12 cellular contexts compared by ENCODE assay signal in genomic region chr18:47932603-47933002, GRCh38. TPM values are rescaled to one million over a fixed set of nuclear protein-coding genes. Genes with fewer than 3 reads are reported as not detected.
DNase-seq lines count a peak whose midpoint lies in the region; ATAC-seq, FAIRE-seq and TF ChIP-seq lines count a peak whose summit lies in the region.
"Had no signal": no experiment of that assay in that cellular context is flagged by ENCODE, and none has a peak within 500 bp of the region (broad histone marks: within the 10 kb centered on the region; RNA-seq: fewer than 3 reads in every experiment).

No MANE protein-coding gene starts in this region.

- CTCF ChIA-PET in HepG2 (lab: Yijun Ruan, JAX; ENCODE audit: low intra/inter-chr PET ratio, low total read pairs) (no interaction called here), PC-9 (lab: Charles Lee) (no interaction called here)

- H3K4me3 Mint-ChIP-seq in endodermal cell = no peak overlapping the region
- no peak overlapping the region for H3K4me3 Mint-ChIP-seq in osteocyte (ENCODE audit: unreplicated experiment)

- no peak overlapping the region for H3K27ac Mint-ChIP-seq in endodermal cell
- no peak overlapping the region for H3K27ac Mint-ChIP-seq in osteocyte (ENCODE audit: unreplicated experiment)

- H3K4me1 ChIP-seq in HepG2 (ENCODE audit: insufficient read depth, low read length) (peaks cover 31% of the 10 kb centered on the region), right lobe of liver (peaks cover 0 to 21% (median 6%) of the 10 kb centered on the region in 4 donors), endodermal cell (ENCODE audit: control insufficient read depth, insufficient read depth, low read length) (peaks cover 6% of the 10 kb centered on the region), PC-9 (replicated peaks; ENCODE audit: insufficient read depth) (peaks cover 24% of the 10 kb centered on the region)

- no peaks in the 10 kb centered on the region for H3K9me3 Mint-ChIP-seq in endodermal cell
- H3K9me3 Mint-ChIP-seq in osteocyte (ENCODE audit: unreplicated experiment) = no peaks in the 10 kb centered on the region
- H3K9me3 Mint-ChIP-seq: CD8-positive, alpha-beta memory T cell had no signal

- H3K4me3 ChIP-seq in HepG2 (replicated peaks in 1 of 3; ENCODE audit: insufficient read depth in 1 of 3, low read depth in 2 of 3, low read length in 3 of 3) (no peak overlapping the region), right lobe of liver (no peak overlapping the region), endodermal cell (ENCODE audit: low read length) (no peak overlapping the region), PC-9 (no peak overlapping the region)

- H3K4me1 Mint-ChIP-seq in endodermal cell (peaks cover 29% of the 10 kb centered on the region), osteocyte (ENCODE audit: unreplicated experiment) (peaks cover 26% of the 10 kb centered on the region)

- POLR2A ChIA-PET in HepG2 (lab: Yijun Ruan, JAX) = no interaction called here
- POLR2A ChIA-PET in PC-9 (lab: Charles Lee; ENCODE audit: unreplicated experiment) = interaction anchor here (0.9 kb wide), 1 partner anchor 76 kb away, joined by 6 read pairs; no protein-coding TSS in a partner anchor

- H3K27ac ChIP-seq in HepG2 (ENCODE audit: extremely low read length, insufficient read depth, low read length) (no peak overlapping the region), right lobe of liver (no peak overlapping the region), endodermal cell (ENCODE audit: low read depth, low read length) (no peak overlapping the region), PC-9 (no peak overlapping the region)

- H3K36me3 ChIP-seq in HepG2 (replicated peaks in 1 of 2; ENCODE audit: control insufficient read depth in 1 of 2, insufficient read depth in 2 of 2, low read length in 2 of 2) (no peaks in the 10 kb centered on the region), right lobe of liver (no peaks in the 10 kb centered on the region), endodermal cell (ENCODE audit: control insufficient read depth, insufficient read depth, low read length) (no peaks in the 10 kb centered on the region), PC-9 (ENCODE audit: low read depth) (no peaks in the 10 kb centered on the region)

- TF ChIP-seq CTCF in HepG2 (CRISPR knock-in tag; IDR thresholded peaks at IDR 0.05) (peak; percentile 14; the same call in 1 of the 2 replicates), right lobe of liver (IDR thresholded peaks at IDR 0.05) (no peak), endodermal cell (conservative IDR thresholded peaks at IDR 0.05) (peak; percentile 59), PC-9 (conservative IDR thresholded peaks at IDR 0.05) (no peak), osteocyte (IDR thresholded peaks at IDR 0.05) (no peak)

- H3K79me2 ChIP-seq in HepG2 (ENCODE audit: insufficient read depth, low read length) (peaks cover 23% of the 10 kb centered on the region), PC-9 (ENCODE audit: low read depth) (peaks cover 25% of the 10 kb centered on the region)

- TF ChIP-seq POLR2A in HepG2 (IDR thresholded peaks at IDR 0.05; ENCODE audit: insufficient read depth in 1 of 2, low read depth in 2 of 2, low read length in 2 of 2) = no peak
- TF ChIP-seq POLR2A in right lobe of liver (IDR thresholded peaks at IDR 0.05) = no peak

- peaks cover 15% of the 10 kb centered on the region for H3F3A ChIP-seq in PC-9 (ENCODE audit: insufficient read depth, low read depth)

- 31% methylated on average over 4 of the region's 4 CpGs for WGBS in HepG2 (ENCODE audit: low lambda C conversion rate)
- 45% methylated on average over 4 of the region's 4 CpGs for WGBS in right lobe of liver (ENCODE audit: insufficient coverage, low coverage, low lambda C conversion rate, missing lambda C conversion rate)
- WGBS in endodermal cell (ENCODE audit: insufficient coverage in 1 of 2, insufficient read length in 1 of 2), 2 experiments = 86 to 100% methylated on average over 3 to 4 of the region's 4 CpGs

- H3K9me3 ChIP-seq in HepG2 (ENCODE audit: low read length) (no peaks in the 10 kb centered on the region), right lobe of liver (no peaks in the 10 kb centered on the region), endodermal cell (ENCODE audit: control insufficient read depth, low read length) (no peaks in the 10 kb centered on the region), PC-9 (ENCODE audit: insufficient read depth, low read depth) (no peaks in the 10 kb centered on the region)

- no peak for TF ChIP-seq RAD21 in HepG2 (CRISPR knock-in tag; IDR thresholded peaks at IDR 0.05)

- peak overlapping the region; percentile 37 for H3K4me2 ChIP-seq in HepG2 (ENCODE audit: low read depth, low read length)
- H3K4me2 ChIP-seq in PC-9 = no peak overlapping the region

- peaks cover 0 to 4% of the 10 kb centered on the region in 2 experiments; a peak in 2 of 5 replicates for H3K27me3 ChIP-seq in HepG2 (ENCODE audit: control insufficient read depth in 1 of 2, insufficient read depth in 2 of 2, low read length in 2 of 2)
- H3K27me3 ChIP-seq in right lobe of liver = no peaks in the 10 kb centered on the region
- no peaks in the 10 kb centered on the region for H3K27me3 ChIP-seq in endodermal cell (ENCODE audit: control insufficient read depth, insufficient read depth, low read length, poor library complexity, severe bottlenecking)
- H3K27me3 ChIP-seq in PC-9 (ENCODE audit: insufficient read depth, low read depth) = no peaks in the 10 kb centered on the region

- H3K9ac ChIP-seq in HepG2 (ENCODE audit: insufficient read depth, low read depth, low read length) (no peak overlapping the region), endodermal cell (ENCODE audit: extremely low read depth, low read length, poor library complexity, severe bottlenecking) (no peak overlapping the region)

- in situ Hi-C loops in HepG2 (cut with HindIII; ENCODE audit: extremely low pct_ligation_motif_present, low pct_unique_long_range_greater_than_20kb) = no loop called here

- TF ChIP-seq EP300 in HepG2 (IDR thresholded peaks at IDR 0.05; ENCODE audit: low read depth in 2 of 2, low read length in 2 of 2) = no peak
- TF ChIP-seq EP300 in HepG2 (CRISPR knock-in tag; IDR thresholded peaks at IDR 0.05; ENCODE audit: borderline replicate concordance) = no peak

- H3K36me3 Mint-ChIP-seq in endodermal cell (ENCODE audit: low read depth) (no peaks in the 10 kb centered on the region), osteocyte (ENCODE audit: unreplicated experiment) (no peaks in the 10 kb centered on the region)

- H2AFZ ChIP-seq in HepG2 (ENCODE audit: low read length) (peak overlapping the region; percentile 10), PC-9 (no peak overlapping the region)

- H4K20me1 ChIP-seq in HepG2 (ENCODE audit: insufficient read depth, low read length) (no peaks in the 10 kb centered on the region; the same call in 1 of the 2 replicates), PC-9 (ENCODE audit: insufficient read depth) (no peaks in the 10 kb centered on the region; the same call in 1 of the 2 replicates)

- no peak for FAIRE-seq in HepG2 (lab: Jason Lieb, UNC)

- DNase-seq in HepG2 (ENCODE audit: low spot score) = no peak
- no peak for DNase-seq in right lobe of liver
- DNase-seq in NCI-H1694 treated with DMSO at 0.1 percent for 48 hours (lab: John Stamatoyannopoulos, UW) = peak; percentile 28
- DNase-seq in endodermal cell = no peak
- no peak for DNase-seq in PC-9
- DNase-seq in osteocyte (ENCODE audit: extremely low spot score, unreplicated experiment) = no peak
- DNase-seq: CD8-positive, alpha-beta memory T cell; central memory CD4-positive, alpha-beta T cell; kidney glomerular epithelial cell; NCI-H1105 had no signal

- no peak for ATAC-seq in HepG2
- no peak for ATAC-seq in right lobe of liver
- ATAC-seq in GM21367 (IDR thresholded peaks at IDR 0.05; ENCODE audit: unreplicated experiment) = no peak
- no peak for ATAC-seq in GM18907 (IDR thresholded peaks at IDR 0.05; ENCODE audit: unreplicated experiment)

- intact Hi-C loops in HepG2 (cut with micrococcal nuclease; ENCODE audit: unreplicated experiment) = loop anchor here (5.0 kb wide), 1 partner anchor 75 kb away; no protein-coding TSS in a partner anchor
- intact Hi-C loops in right lobe of liver (cut with DNase I) = no loop called here
- intact Hi-C loops in PC-9 (cut with micrococcal nuclease; ENCODE audit: unreplicated experiment) = loop anchor here (5.0 kb wide), 1 partner anchor 160 kb away; no protein-coding TSS in a partner anchor

- no peaks in the 10 kb centered on the region for H3K27me3 Mint-ChIP-seq in endodermal cell (ENCODE audit: insufficient read depth)
- peaks cover 22% of the 10 kb centered on the region for H3K27me3 Mint-ChIP-seq in osteocyte (ENCODE audit: unreplicated experiment)
- H3K27me3 Mint-ChIP-seq: CD8-positive, alpha-beta memory T cell had no signal

- H3K9me2 ChIP-seq in PC-9 (ENCODE audit: insufficient read depth) = no peaks in the 10 kb centered on the region

- BruUV-seq in HepG2 (replicated peaks; lab: Mats Ljungman, UMichigan) = no TSS peak
- no TSS peak for BruUV-seq in PC-9 (replicated peaks; lab: Mats Ljungman, UMichigan)

RNA-seq across cellular contexts. Expression of gene SMAD2, which starts 2.1 kb away (rescaled TPM):
- 96.2 and 132 TPM in 2 replicates for total RNA-seq in HepG2 (2016; rRNA removed; fragmentation: Illumina TruSeq; extraction: Trizol)
- 162 and 182 TPM in 2 replicates for total RNA-seq in HepG2 (2016; cell fraction: cytosol; rRNA removed; fragmentation: Illumina TruSeq; extraction: Trizol; ENCODE audit: low read depth)
- 95.6 and 122 TPM in 2 replicates for total RNA-seq in HepG2 (2016; cell fraction: insoluble cytoplasmic fraction; rRNA removed; fragmentation: Illumina TruSeq; extraction: Trizol)
- total RNA-seq in HepG2 (2016; cell fraction: membrane; rRNA removed; fragmentation: Illumina TruSeq; extraction: Trizol) = 148 and 164 TPM in 2 replicates
- total RNA-seq in HepG2 (2016; cell fraction: nucleus; rRNA removed; fragmentation: Illumina TruSeq; extraction: Trizol) = 74.9 and 75.8 TPM in 2 replicates
- polyA plus RNA-seq in HepG2 (2011; rRNA removed) = 34.0 and 40.2 TPM in 2 replicates
- polyA plus RNA-seq in HepG2 (2011; cell fraction: cytosol; rRNA removed) = 22.8 and 32.4 TPM in 2 replicates
- 16.3 and 21.0 TPM in 2 replicates for polyA plus RNA-seq in HepG2 (2011; cell fraction: nucleus; rRNA removed)
- polyA plus RNA-seq in HepG2 (2012) = 48.7 and 54.8 TPM in 2 replicates
- polyA plus RNA-seq in HepG2 (2016; cell fraction: cytosol; fragmentation: Illumina TruSeq; extraction: Trizol; ENCODE audit: low read depth) = 61.1 and 63.8 TPM in 2 replicates
- 69.3 and 70.0 TPM in 2 replicates for polyA plus RNA-seq in HepG2 (2016; cell fraction: insoluble cytoplasmic fraction; fragmentation: Illumina TruSeq; extraction: Trizol; ENCODE audit: low read depth)
- 82.3 and 86.6 TPM in 2 replicates for polyA plus RNA-seq in HepG2 (2016; cell fraction: membrane; fragmentation: Illumina TruSeq; extraction: Trizol; ENCODE audit: low read depth)
- polyA plus RNA-seq in HepG2 (2016; cell fraction: nucleus; fragmentation: Illumina TruSeq; extraction: Trizol; ENCODE audit: insufficient read depth, low read depth) = 36.9 and 38.6 TPM in 2 replicates
- polyA minus RNA-seq in HepG2 (2011; rRNA and poly(A)+ RNA removed; ENCODE audit: low replicate concordance) = 48.2 and 195 TPM in 2 replicates
- polyA minus RNA-seq in HepG2 (2011; cell fraction: cytosol; rRNA and poly(A)+ RNA removed) = 51.8 and 65.1 TPM in 2 replicates
- polyA minus RNA-seq in HepG2 (2011; cell fraction: nucleus; rRNA and poly(A)+ RNA removed) = 86.8 and 96.2 TPM in 2 replicates
- total RNA-seq in right lobe of liver = 10 to 100 TPM; 31.2 to 46.1 (median 36.0) TPM
- total RNA-seq in endodermal cell = 100 to 1,000 TPM; 156 to 189 TPM
- polyA plus RNA-seq in endodermal cell (2013, experiment 1 of 2) = 69.1 TPM
- 67.2 TPM for polyA plus RNA-seq in endodermal cell (2013, experiment 2 of 2)
- 90.9 and 97.0 TPM in 2 replicates for total RNA-seq in PC-9 (2021)
- 145 and 147 TPM in 2 replicates for total RNA-seq in osteocyte

Comparison
In these comparisons a context has a peak if more than half of its experiments do, and no peak if none do; other contexts are left out.
1. CTCF ChIP-seq: peak in HepG2 (single experiment) and endodermal cell (single experiment); none in right lobe of liver (0 of 4), PC-9 (single experiment) and osteocyte (single experiment).
2. intact Hi-C loops: an anchor here in HepG2 (5.0 kb wide) and PC-9 (5.0 kb wide); none called in right lobe of liver.